Comparison of ENCODE assay signal across 21 cellular contexts in the genomic region with DNA sequence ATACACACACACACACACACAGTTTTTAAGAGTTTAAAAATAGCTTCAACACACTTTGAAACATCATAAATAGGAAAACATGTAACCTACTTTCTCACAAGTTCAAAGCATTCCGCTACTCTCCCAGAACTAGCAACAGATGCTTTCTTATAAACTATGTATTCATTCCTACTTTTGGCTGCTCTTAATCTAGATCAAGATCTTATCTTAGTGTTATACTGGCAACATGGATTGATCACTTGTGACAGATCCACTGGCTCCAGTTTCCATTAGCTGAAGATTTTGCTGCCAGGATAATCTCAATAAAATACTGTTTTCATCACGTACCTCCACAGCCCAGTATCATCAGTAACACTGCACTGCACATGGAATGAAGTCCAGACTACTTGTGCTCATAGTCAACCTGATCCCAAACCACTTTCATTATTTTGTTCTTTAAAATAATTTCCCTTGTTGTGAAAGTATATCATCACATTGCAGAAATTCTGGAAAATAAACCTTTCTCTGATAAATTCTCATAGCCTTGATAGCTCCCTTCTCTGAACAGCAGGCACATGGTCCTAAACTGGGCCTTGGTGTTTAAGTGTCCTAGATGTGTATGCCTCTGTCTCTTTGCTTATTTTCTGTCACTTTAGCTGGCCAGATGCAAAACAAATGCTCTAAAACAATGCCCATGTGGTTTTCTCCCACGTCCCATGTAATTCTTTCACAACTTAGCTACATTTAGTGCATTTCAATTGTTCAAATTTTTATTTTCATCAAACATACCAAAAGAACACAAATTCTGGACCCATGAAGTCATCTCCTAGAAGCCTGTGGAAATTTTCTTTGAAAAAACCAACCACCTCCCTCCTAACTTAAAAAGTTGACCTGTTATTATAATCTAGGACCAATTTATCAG.
"Had no signal": no experiment of that assay in that cellular context is flagged by ENCODE, and none has a peak within 500 bp of the region (broad histone marks: within the 10 kb centered on the region; RNA-seq: fewer than 3 reads in every experiment).

No MANE protein-coding gene starts in this region.

- H3K79me2 ChIP-seq: hepatocyte had no signal

- H3K4me2 ChIP-seq: hepatocyte had no signal

- H3K4me1 ChIP-seq: body of pancreas, left lung, upper lobe of left lung had no signal

- ATAC-seq: body of pancreas; left lung; naive thymus-derived CD8-positive, alpha-beta T cell; stimulated activated naive CD8-positive, alpha-beta T cell treated with anti-CD3 and anti-CD28 coated beads, Interleukin-15, Interleukin-2, amounts not matched to agents 100 U/mL and 50 U/mL, for 24 hours; T-cell had no signal

- H3K4me3 ChIP-seq: body of pancreas, cardiac muscle cell, hepatocyte, left lung, lung, upper lobe of left lung had no signal

- H3K27ac ChIP-seq: body of pancreas, cardiac muscle cell, hepatocyte, upper lobe of left lung had no signal

- H3K27me3 ChIP-seq: body of pancreas, cardiac muscle cell, left lung, upper lobe of left lung had no signal

- H3K36me3 ChIP-seq: cardiac muscle cell, left lung, upper lobe of left lung had no signal

- H3K9me3 ChIP-seq: body of pancreas, left lung, upper lobe of left lung had no signal

- DNase-seq: activated CD4-positive, alpha-beta T cell treated with anti-CD3 and anti-CD28 coated beads for 1 hour; activated CD8-positive, alpha-beta memory T cell treated with anti-CD3 and anti-CD28 coated beads for 24 hours; activated CD8-positive, alpha-beta memory T cell treated with anti-CD3 and anti-CD28 coated beads, Interleukin-2, amount 50 U/mL, for 4 hours; activated naive CD4-positive, alpha-beta T cell treated with anti-CD3 and anti-CD28 coated beads for 36 hours; activated naive CD8-positive, alpha-beta T cell treated with anti-CD3 and anti-CD28 coated beads, Interleukin-2, amount 10 ng/mL, durations not matched to agents 7 days and 5 days; activated T-cell treated with anti-CD3 and anti-CD28 coated beads, Interleukin-2, amount 50 U/mL, for 24 hours; body of pancreas; cortex of kidney; erythroblast; glutamatergic neuron; immature natural killer cell; left lung; naive thymus-derived CD8-positive, alpha-beta T cell; retina; stimulated activated CD4-positive, alpha-beta T cell treated with anti-CD3 and anti-CD28 coated beads, Interleukin-4, amount 100 ng/mL, for 24 hours; stimulated activated naive CD8-positive, alpha-beta T cell treated with anti-CD3 and anti-CD28 coated beads, Interleukin-15, Interleukin-2, amounts not matched to agents 100 U/mL and 50 U/mL, for 24 hours; T-cell; upper lobe of left lung had no signal

- H2AFZ ChIP-seq: hepatocyte had no signal
